15 cellular contexts compared by ENCODE assay signal in genomic region chr18:70423120-70423519, GRCh38.
DNase-seq lines count a peak whose midpoint lies in the region; ATAC-seq and TF ChIP-seq lines count a peak whose summit lies in the region.
"Had no signal": no experiment of that assay in that cellular context is flagged by ENCODE, and none has a peak within 500 bp of the region (broad histone marks: within the 10 kb centered on the region; RNA-seq: fewer than 3 reads in every experiment).

No MANE protein-coding gene starts in this region.

- peaks cover 57% of the 10 kb centered on the region for H3K4me1 ChIP-seq in Panc1 (ENCODE audit: control insufficient read depth, insufficient read depth, low read length)
- peaks cover 22% of the 10 kb centered on the region for H3K4me1 ChIP-seq in endodermal cell (ENCODE audit: control insufficient read depth, insufficient read depth, low read length)
- H3K4me1 ChIP-seq in trophoblast cell (ENCODE audit: control insufficient read depth in 1 of 2, insufficient read depth in 2 of 2, low read length in 2 of 2) = peaks cover 3 to 11% of the 10 kb centered on the region in 2 experiments
- H3K4me1 ChIP-seq in gastroesophageal sphincter = peaks cover 9 to 32% (median 9%) of the 10 kb centered on the region in 3 donors

- peak overlapping the region; percentile 73 for H2BK12ac ChIP-seq in trophoblast cell (ENCODE audit: low read length)

- ATAC-seq in Panc1 (no peak), gastroesophageal sphincter (no peak)

- H2AFZ ChIP-seq in trophoblast cell (ENCODE audit: insufficient read depth, low read length, poor library complexity) = peak overlapping the region; percentile 17

- POLR2A ChIA-PET in Panc1 (lab: Charles Lee) = no interaction called here

- H3K36me3 ChIP-seq in Panc1 (ENCODE audit: control insufficient read depth, insufficient read depth, low read length) = no peaks in the 10 kb centered on the region
- H3K36me3 ChIP-seq in endodermal cell (ENCODE audit: control insufficient read depth, insufficient read depth, low read length) = no peaks in the 10 kb centered on the region
- H3K36me3 ChIP-seq in trophoblast cell (ENCODE audit: control insufficient read depth in 1 of 2, insufficient read depth in 2 of 2, low read length in 2 of 2) = no peaks in the 10 kb centered on the region
- H3K36me3 ChIP-seq in gastroesophageal sphincter = no peaks in the 10 kb centered on the region

- CTCF ChIA-PET in Calu3 (lab: Charles Lee) = interaction anchor here (0.6 to 2.9 kb wide), 4 partner anchors 11 to 181 kb away, joined by 3 to 18 read pairs (median 4); no protein-coding TSS in a partner anchor
- CTCF ChIA-PET in Panc1 (lab: Charles Lee) = interaction anchor here (0.5 kb wide), 1 partner anchor 25 kb away, joined by 4 read pairs; no protein-coding TSS in a partner anchor

- H2BK120ac ChIP-seq in trophoblast cell (ENCODE audit: insufficient read depth, low read length, poor library complexity) = no peak overlapping the region

- H4K91ac ChIP-seq in trophoblast cell (ENCODE audit: low read depth, low read length) = peak overlapping the region; percentile 61

- H3K4me3 ChIP-seq in Panc1 (ENCODE audit: low read depth in 2 of 2, low read length in 2 of 2) (no peak overlapping the region), endodermal cell (ENCODE audit: low read length) (no peak overlapping the region), trophoblast cell (ENCODE audit: low read depth, low read length) (no peak overlapping the region), gastroesophageal sphincter (no peak overlapping the region)

- H4K8ac ChIP-seq in trophoblast cell (ENCODE audit: low read depth, low read length) = no peak overlapping the region

- no peak for TF ChIP-seq POLR2A in gastroesophageal sphincter (IDR thresholded peaks at IDR 0.05)

- in situ Hi-C loops in Panc1 (cut with HindIII; ENCODE audit: low pct_unique_long_range_greater_than_20kb, low sequenced_read_pairs) = no loop called here

- no TSS peak for BruUV-seq in Calu3 (replicated peaks; lab: Mats Ljungman, UMichigan)
- BruUV-seq in Panc1 (replicated peaks; lab: Mats Ljungman, UMichigan) = no TSS peak

- H3K36me3 Mint-ChIP-seq in Calu3 (ENCODE audit: insufficient read depth, unreplicated experiment) = peaks cover 24% of the 10 kb centered on the region
- no peaks in the 10 kb centered on the region for H3K36me3 Mint-ChIP-seq in endodermal cell (ENCODE audit: low read depth)

- no peaks in the 10 kb centered on the region for H3K27me3 Mint-ChIP-seq in Calu3 (ENCODE audit: unreplicated experiment)
- H3K27me3 Mint-ChIP-seq in endodermal cell (ENCODE audit: insufficient read depth) = no peaks in the 10 kb centered on the region

- intact Hi-C loops in Calu3 (cut with micrococcal nuclease; ENCODE audit: unreplicated experiment) (loop anchor here (2.0 to 5.0 kb wide), 3 partner anchors 38 to 131 kb away; no protein-coding TSS in a partner anchor), Panc1 (cut with micrococcal nuclease; ENCODE audit: unreplicated experiment) (loop anchor here (5.0 kb wide), 1 partner anchor 41 kb away; no protein-coding TSS in a partner anchor)

- 65 to 100% methylated on average over 2 to 5 of the region's 5 CpGs for WGBS in endodermal cell (ENCODE audit: insufficient coverage in 1 of 2, insufficient read length in 1 of 2), 2 experiments
- WGBS in trophoblast cell (ENCODE audit: extremely low coverage, insufficient coverage, insufficient read length) = no CpG with 5 or more reads among the region's 5 CpGs
- WGBS in gastroesophageal sphincter (ENCODE audit: low coverage in 1 of 2), 2 donors = 0 to 43% methylated on average over 3 to 5 of the region's 5 CpGs

- H3K4me1 Mint-ChIP-seq in Calu3 (ENCODE audit: low read depth, unreplicated experiment) = peaks cover 75% of the 10 kb centered on the region
- H3K4me1 Mint-ChIP-seq in endodermal cell = peaks cover 63% of the 10 kb centered on the region

- H3K23ac ChIP-seq in trophoblast cell (ENCODE audit: low read length) = no peak overlapping the region

- H3K4ac ChIP-seq in trophoblast cell (ENCODE audit: low read depth, low read length) = no peak overlapping the region

- DNase-seq in Calu3 = no peak
- no peak for DNase-seq in Panc1 (ENCODE audit: low read depth, low spot score)
- no peak for DNase-seq in endodermal cell
- no peak for DNase-seq in trophoblast cell
- no peak for DNase-seq in NCI-H1105 treated with DMSO at 0.1 percent for 48 hours (lab: John Stamatoyannopoulos, UW)
- no peak for DNase-seq in GM10266 (ENCODE audit: extremely low spot score)
- no peak for DNase-seq in activated effector memory CD4-positive, alpha-beta T cell treated with anti-CD3 and anti-CD28 coated beads, Interleukin-2, amount 50 U/mL, for 16 hours
- DNase-seq: activated gamma-delta T cell treated with Interleukin-2 at 50 U/mL for 16 hours; DMS79 treated with DMSO at 0.1 percent for 48 hours; H7; NCI-H345; stimulated activated CD4-positive, alpha-beta T cell treated with anti-CD3 and anti-CD28 coated beads, Interleukin-4, amount 100 ng/mL, for 4 hours had no signal

- H2BK5ac ChIP-seq in trophoblast cell (ENCODE audit: low read depth, low read length, poor library complexity) = no peak overlapping the region

- H3K9ac ChIP-seq in endodermal cell (ENCODE audit: extremely low read depth, low read length, poor library complexity, severe bottlenecking) (no peak overlapping the region), trophoblast cell (ENCODE audit: low read length) (no peak overlapping the region)

- H3K79me1 ChIP-seq in trophoblast cell (ENCODE audit: low read length) = peaks cover 2% of the 10 kb centered on the region

- H3K27ac Mint-ChIP-seq in Calu3 (ENCODE audit: unreplicated experiment) = peak overlapping the region; percentile 93
- peak overlapping the region; percentile 41 for H3K27ac Mint-ChIP-seq in endodermal cell
- H3K27ac Mint-ChIP-seq: nephron had no signal

- H3K18ac ChIP-seq in trophoblast cell (ENCODE audit: low read length) = peak overlapping the region; percentile 76

- peak overlapping the region; percentile 64 for H2AK5ac ChIP-seq in trophoblast cell (ENCODE audit: low read length)

- H3K4me2 ChIP-seq in trophoblast cell (ENCODE audit: low read length) = no peak overlapping the region

- H3K4me3 Mint-ChIP-seq in Calu3 (ENCODE audit: low read depth, unreplicated experiment) (peak overlapping the region; percentile 3), endodermal cell (no peak overlapping the region)
- H3K4me3 Mint-ChIP-seq: nephron had no signal

- no peaks in the 10 kb centered on the region for H3K27me3 ChIP-seq in Panc1 (ENCODE audit: control insufficient read depth, insufficient read depth, low read length)
- no peaks in the 10 kb centered on the region for H3K27me3 ChIP-seq in endodermal cell (ENCODE audit: control insufficient read depth, insufficient read depth, low read length, poor library complexity, severe bottlenecking)
- no peaks in the 10 kb centered on the region for H3K27me3 ChIP-seq in trophoblast cell (ENCODE audit: insufficient read depth, low read length)
- no peaks in the 10 kb centered on the region for H3K27me3 ChIP-seq in gastroesophageal sphincter

- no peaks in the 10 kb centered on the region for H3K9me3 Mint-ChIP-seq in Calu3 (ENCODE audit: low read depth, unreplicated experiment)
- peaks cover 7% of the 10 kb centered on the region for H3K9me3 Mint-ChIP-seq in endodermal cell
- H3K9me3 Mint-ChIP-seq: nephron had no signal

- H4K12ac ChIP-seq in trophoblast cell (ENCODE audit: low read depth, low read length) = no peak overlapping the region

- no peaks in the 10 kb centered on the region for H3K9me3 ChIP-seq in Panc1 (ENCODE audit: control insufficient read depth, insufficient read depth, low read depth, low read length)
- peaks cover 16% of the 10 kb centered on the region for H3K9me3 ChIP-seq in endodermal cell (ENCODE audit: control insufficient read depth, low read length)
- H3K9me3 ChIP-seq in trophoblast cell (ENCODE audit: insufficient read depth, low read depth, low read length) = no peaks in the 10 kb centered on the region
- H3K9me3 ChIP-seq in gastroesophageal sphincter = no peaks in the 10 kb centered on the region

- TF ChIP-seq CTCF in Calu3 (IDR thresholded peaks at IDR 0.05; ENCODE audit: unreplicated experiment) (no peak), Panc1 (IDR thresholded peaks at IDR 0.05) (no peak), endodermal cell (conservative IDR thresholded peaks at IDR 0.05) (no peak), gastroesophageal sphincter (IDR thresholded peaks at IDR 0.05) (no peak), GM10266 (IDR thresholded peaks at IDR 0.05; ENCODE audit: control insufficient read depth, insufficient read depth, low read depth, missing control alignments) (no peak)

- TF ChIP-seq EP300 in gastroesophageal sphincter (IDR thresholded peaks at IDR 0.05) = no peak

- H3K14ac ChIP-seq in trophoblast cell (ENCODE audit: low read length) = peak overlapping the region; percentile 48

- H3K27ac ChIP-seq in Panc1 (ENCODE audit: low read length) = peak overlapping the region; percentile 100
- no peak overlapping the region for H3K27ac ChIP-seq in endodermal cell (ENCODE audit: low read depth, low read length)
- no peak overlapping the region for H3K27ac ChIP-seq in trophoblast cell (ENCODE audit: low read depth, low read length)
- peak overlapping the region in 2 of 4 donors; percentile 40 to 45 for H3K27ac ChIP-seq in gastroesophageal sphincter
- H3K27ac ChIP-seq: HL-60 had no signal

- H3K79me2 ChIP-seq in trophoblast cell (ENCODE audit: control insufficient read depth, insufficient read depth, low read length, poor library complexity) = no peaks in the 10 kb centered on the region
